In genomic region chr11:128431931-128432330, GRCh38 we compare ENCODE assay signal across 19 cellular contexts.
DNase-seq lines count a peak whose midpoint lies in the region; ATAC-seq lines count a peak whose summit lies in the region.
"Had no signal": no experiment of that assay in that cellular context is flagged by ENCODE, and none has a peak within 500 bp of the region (broad histone marks: within the 10 kb centered on the region; RNA-seq: fewer than 3 reads in every experiment).

No MANE protein-coding gene starts in this region.

- H3K23ac ChIP-seq in trophoblast cell (ENCODE audit: low read length), result no peak overlapping the region

- H4K91ac ChIP-seq in trophoblast cell (ENCODE audit: low read depth, low read length), result peak overlapping the region; percentile 43

- H3K79me2 ChIP-seq in trophoblast cell (ENCODE audit: control insufficient read depth, insufficient read depth, low read length, poor library complexity), result no peaks in the 10 kb centered on the region

- no peak overlapping the region for H2BK120ac ChIP-seq in trophoblast cell (ENCODE audit: insufficient read depth, low read length, poor library complexity)

- peaks cover 3 to 11% of the 10 kb centered on the region in 2 experiments for H3K4me1 ChIP-seq in trophoblast cell (ENCODE audit: control insufficient read depth in 1 of 2, insufficient read depth in 2 of 2, low read length in 2 of 2)
- H3K4me1 ChIP-seq: BE2C had no signal

- H3K36me3 ChIP-seq in SK-N-MC (ENCODE audit: insufficient read depth, low read length) (no peaks in the 10 kb centered on the region), trophoblast cell (ENCODE audit: control insufficient read depth in 1 of 2, insufficient read depth in 2 of 2, low read length in 2 of 2) (no peaks in the 10 kb centered on the region)
- H3K36me3 ChIP-seq: BE2C; BLaER1 treated with 17β-estradiol and CSF1 and Interleukin-3, amounts not matched to agents 10 nM and 100 nM had no signal

- H3K9me3 ChIP-seq in SK-N-MC (ENCODE audit: low read depth, low read length) (no peaks in the 10 kb centered on the region), trophoblast cell (ENCODE audit: insufficient read depth, low read depth, low read length) (peaks cover 3% of the 10 kb centered on the region)
- H3K9me3 ChIP-seq: BE2C had no signal

- DNase-seq in DMS79 (lab: John Stamatoyannopoulos, UW), result peak; percentile 50
- no peak for DNase-seq in DMS79 treated with DMSO at 0.1 percent for 48 hours (lab: John Stamatoyannopoulos, UW)
- peak; percentile 28 for DNase-seq in SK-N-MC (ENCODE audit: low read depth, low spot score)
- peak; percentile 38 for DNase-seq in fibroblast of peridontal ligament (ENCODE audit: extremely low read depth)
- DNase-seq in trophoblast cell, result no peak
- no peak for DNase-seq in HuH-7 (ENCODE audit: low spot score)
- no peak for DNase-seq in NCI-H187 treated with DMSO at 0.1 percent for 48 hours (lab: John Stamatoyannopoulos, UW)
- DNase-seq: AML-193; BE2C; CD4-positive, alpha-beta T cell; CD8-positive, alpha-beta memory T cell; DMS 273 treated with DMSO at 0.1 percent for 48 hours; DND-41; H9 had no signal

- H2BK5ac ChIP-seq in trophoblast cell (ENCODE audit: low read depth, low read length, poor library complexity), result no peak overlapping the region

- H3K18ac ChIP-seq in trophoblast cell (ENCODE audit: low read length), result no peak overlapping the region

- no peak overlapping the region for H2AFZ ChIP-seq in trophoblast cell (ENCODE audit: insufficient read depth, low read length, poor library complexity)
- H2AFZ ChIP-seq: GM23338 had no signal

- ATAC-seq in HG02759 (IDR thresholded peaks at IDR 0.05; ENCODE audit: unreplicated experiment), result no peak
- ATAC-seq: GM23338, HCT116 had no signal

- H4K8ac ChIP-seq in trophoblast cell (ENCODE audit: low read depth, low read length), result no peak overlapping the region

- H3K27ac ChIP-seq in SK-N-MC (peak overlapping the region; percentile 38; the same call in 1 of the 2 replicates), trophoblast cell (ENCODE audit: low read depth, low read length) (no peak overlapping the region)
- H3K27ac ChIP-seq: 22Rv1; BLaER1 treated with 17β-estradiol and CSF1 and Interleukin-3, amounts not matched to agents 10 nM and 100 nM had no signal

- no peak overlapping the region for H4K12ac ChIP-seq in trophoblast cell (ENCODE audit: low read depth, low read length)

- H2BK12ac ChIP-seq in trophoblast cell (ENCODE audit: low read length), result peak overlapping the region; percentile 84

- H3K79me1 ChIP-seq in trophoblast cell (ENCODE audit: low read length), result peaks cover 3% of the 10 kb centered on the region

- H3K14ac ChIP-seq in trophoblast cell (ENCODE audit: low read length), result peak overlapping the region; percentile 60

- H3K9ac ChIP-seq in SK-N-MC (ENCODE audit: insufficient read length) (no peak overlapping the region), trophoblast cell (ENCODE audit: low read length) (no peak overlapping the region)
- H3K9ac ChIP-seq: BLaER1 treated with 17β-estradiol and CSF1 and Interleukin-3, amounts not matched to agents 10 nM and 100 nM had no signal

- H3K4me2 ChIP-seq in trophoblast cell (ENCODE audit: low read length), result no peak overlapping the region
- H3K4me2 ChIP-seq: GM23338 had no signal

- no peak overlapping the region for H3K4ac ChIP-seq in trophoblast cell (ENCODE audit: low read depth, low read length)

- no CpG with 5 or more reads among the region's 4 CpGs for WGBS in trophoblast cell (ENCODE audit: extremely low coverage, insufficient coverage, insufficient read length)

- H2AK5ac ChIP-seq in trophoblast cell (ENCODE audit: low read length), result no peak overlapping the region

- H3K4me3 ChIP-seq in SK-N-MC (peak overlapping the region; percentile 63), trophoblast cell (ENCODE audit: low read depth, low read length) (no peak overlapping the region)
- H3K4me3 ChIP-seq: BLaER1 treated with 17β-estradiol and CSF1 and Interleukin-3, amounts not matched to agents 10 nM and 100 nM; GM23338 had no signal

- no peaks in the 10 kb centered on the region for H3K27me3 ChIP-seq in trophoblast cell (ENCODE audit: insufficient read depth, low read length)
- H3K27me3 ChIP-seq: BE2C; BLaER1 treated with 17β-estradiol and CSF1 and Interleukin-3, amounts not matched to agents 10 nM and 100 nM had no signal

Comparison
In these comparisons a context has a peak if more than half of its experiments do, and no peak if none do; other contexts are left out.
1. DNase-seq: peak in DMS79 (single experiment), SK-N-MC (single experiment) and fibroblast of peridontal ligament (single experiment); none in DMS79 treated with DMSO at 0.1 percent for 48 hours (single experiment), trophoblast cell (0 of 2), HuH-7 (single experiment) and NCI-H187 treated with DMSO at 0.1 percent for 48 hours (single experiment).